In genomic region chr20:3239026-3239866, GRCh38 we compare ENCODE assay signal across 8 cellular contexts. TPM values are rescaled to one million over a fixed set of nuclear protein-coding genes. Genes with fewer than 3 reads are reported as not detected.
DNase-seq lines count a peak whose midpoint lies in the region; ATAC-seq, FAIRE-seq and TF ChIP-seq lines count a peak whose summit lies in the region.

SLC4A11 (minus strand) TSS chr20:3239190; CDS start chr20:3239137, 53 bp downstream.

- DNase-seq in SIG-M5 treated with dmso at 0.1 percent for 504 hours (lab: John Stamatoyannopoulos, UW; ENCODE audit: unreplicated experiment) (peak; percentile 80), SIG-M5 (lab: John Stamatoyannopoulos, UW) (no peak), HTR-8/SVneo (ENCODE audit: insufficient read length, low spot score) (peak; percentile 67), SK-MEL-5 (ENCODE audit: low read depth, low spot score) (peak; percentile 72), breast epithelium (ENCODE audit: low spot score in 2 of 2) (no peak), iPS-NIHi7 (ENCODE audit: extremely low spot score) (peak; percentile 80), spleen (peak; percentile 82)

- H3K36me3 ChIP-seq in breast epithelium = no peaks in the 10 kb centered on the region
- no peaks in the 10 kb centered on the region for H3K36me3 ChIP-seq in spleen

- in situ Hi-C loops in SK-MEL-5 (cut with HindIII; ENCODE audit: low pct_unique_long_range_greater_than_20kb, low sequenced_read_pairs) = no loop called here

- TF ChIP-seq POLR2A in breast epithelium (IDR thresholded peaks at IDR 0.05) (no peak), spleen (IDR thresholded peaks at IDR 0.05) (no peak)

- peak within 1 kb of the TSS; percentile 62 to 96 (median 81) for H3K4me3 ChIP-seq in breast epithelium
- peak within 1 kb of the TSS; percentile 64 to 92 (median 86) for H3K4me3 ChIP-seq in spleen

- no peak for TF ChIP-seq CTCF in breast epithelium (IDR thresholded peaks at IDR 0.05)
- no peak for TF ChIP-seq CTCF in spleen (IDR thresholded peaks at IDR 0.05 in 8 of 11, conservative IDR thresholded peaks at IDR 0.05 in 3 of 11)

- no peak for ATAC-seq in GM21360 (IDR thresholded peaks at IDR 0.05; ENCODE audit: unreplicated experiment)

- intact Hi-C loops in breast epithelium (cut with DNase I; ENCODE audit: low total_unique reads) (no loop called here), spleen (cut with DNase I; ENCODE audit: low total_unique reads) (no loop called here)

- H3K4me1 ChIP-seq in breast epithelium (peaks cover 0 to 4% of the 10 kb centered on the region in 2 donors), spleen (peaks cover 14 to 31% (median 26%) of the 10 kb centered on the region in 6 donors)

- peak within 1 kb of the TSS; percentile 8 to 48 for H3K27ac ChIP-seq in breast epithelium
- H3K27ac ChIP-seq in spleen = no peak within 1 kb of the TSS

- 0 to 2% (median 1%) methylated on average over 49 to 107 of the region's 107 CpGs for WGBS in spleen, 5 donors

- H3K27me3 ChIP-seq in breast epithelium (peaks cover 4 to 10% of the 10 kb centered on the region in 2 donors), spleen (replicated peaks in 1 of 7) (peaks cover 0 to 89% (median 43%) of the 10 kb centered on the region in 7 donors)

- FAIRE-seq in HTR-8/SVneo (lab: Jason Lieb, UNC) = peak; percentile 64

- H3K9me3 ChIP-seq in breast epithelium (no peaks in the 10 kb centered on the region), spleen (no peaks in the 10 kb centered on the region)

RNA-seq across cellular contexts. Expression of gene SLC4A11, which starts in this region (rescaled TPM):
- 0.82 and 1.8 TPM in 2 replicates for total RNA-seq in SK-MEL-5 (2014; rRNA removed; shearing (Covaris generic))
- 3.1 and 3.8 TPM in 2 replicates for polyA plus RNA-seq in SK-MEL-5 (2015; cell fraction: cytosol; rRNA removed)
- 28.6 and 42.8 TPM in 2 replicates for polyA plus RNA-seq in SK-MEL-5 (2015; cell fraction: nucleus; rRNA removed)
- 1 to 10 TPM in 2 of 3 donors, under 1 TPM in 1; 0.48 to 4.9 (median 3.1) TPM for total RNA-seq in breast epithelium
- total RNA-seq in spleen = 1 to 10 TPM in 2 of 7 donors, under 1 TPM in 5; 0.52 to 1.6 (median 0.67) TPM
- polyA plus RNA-seq in spleen = 1 to 10 TPM in 2 of 3 donors, under 1 TPM in 1; 0.93 to 1.4 (median 1.1) TPM

Comparison
In these comparisons a context has a peak if more than half of its experiments do, and no peak if none do; other contexts are left out.
1. DNase-seq: peak in SIG-M5 treated with dmso at 0.1 percent for 504 hours (single experiment), HTR-8/SVneo (single experiment), SK-MEL-5 (single experiment), iPS-NIHi7 (single experiment) and spleen (single experiment); none in SIG-M5 (single experiment) and breast epithelium (0 of 2).
2. H3K27ac ChIP-seq: peak in breast epithelium (2 of 2); none in spleen (0 of 8).